Comparison of ENCODE assay signal across 19 cellular contexts in genomic region chr20:45034436-45034835, GRCh38.
A peak's percentile ranks its signal among the peaks of the same experiment; 100 is the strongest.
DNase-seq lines count a peak whose midpoint lies in the region; ATAC-seq, FAIRE-seq and TF ChIP-seq lines count a peak whose summit lies in the region.
"Had no signal": no experiment of that assay in that cellular context is flagged by ENCODE, and none has a peak within 500 bp of the region (broad histone marks: within the 10 kb centered on the region; RNA-seq: fewer than 3 reads in every experiment).

No MANE protein-coding gene starts in this region.

- no peaks in the 10 kb centered on the region for H3K27me3 Mint-ChIP-seq in CD4-positive, alpha-beta memory T cell
- no peaks in the 10 kb centered on the region for H3K27me3 Mint-ChIP-seq in T-helper 17 cell
- no peaks in the 10 kb centered on the region for H3K27me3 Mint-ChIP-seq in activated T-helper 1 cell treated with anti-CD3 and anti-CD28 coated beads, Interleukin-12 subunit alpha, Interleukin-12 subunit beta, Interleukin-2, Interleukin-4 antibody, amounts not matched to agents 30 ng/mL and 10 ng/mL and 1 ng/mL, durations not matched to agents 14 hours and 24 hours and 36 hours (ENCODE audit: insufficient read depth)

- H3K9ac ChIP-seq in keratinocyte (ENCODE audit: control insufficient read depth, extremely low read depth, insufficient read depth, low read length): no peak overlapping the region

- peaks cover 24% of the 10 kb centered on the region for H3F3A ChIP-seq in DOHH2 (ENCODE audit: control insufficient read depth, insufficient read depth)

- H4K20me1 ChIP-seq in DOHH2 (ENCODE audit: control insufficient read depth, insufficient read depth, low read depth, low read length): no peaks in the 10 kb centered on the region
- no peaks in the 10 kb centered on the region for H4K20me1 ChIP-seq in keratinocyte (ENCODE audit: control insufficient read depth, extremely low read depth, insufficient read depth, low read length)

- CTCF ChIA-PET in CD4-positive, alpha-beta memory T cell (lab: Charles Lee; ENCODE audit: partially characterized antibody): interaction anchor here (1.0 to 2.2 kb wide), 3 partner anchors 10 to 62 kb away, joined by 4 to 13 read pairs (median 11); no protein-coding TSS in a partner anchor

- intact Hi-C loops in CD4-positive, alpha-beta memory T cell (cut with micrococcal nuclease): no loop called here
- intact Hi-C loops in activated T-helper 1 cell treated with anti-CD3 and anti-CD28 coated beads, Interleukin-12 subunit alpha, Interleukin-12 subunit beta, Interleukin-2, Interleukin-4 antibody, amounts not matched to agents 30 ng/mL and 10 ng/mL and 1 ng/mL, durations not matched to agents 14 hours and 24 hours and 36 hours (cut with micrococcal nuclease): no loop called here

- no peak overlapping the region for H3K27ac ChIP-seq in CD4-positive, alpha-beta memory T cell (ENCODE audit: low read depth, low read length)
- H3K27ac ChIP-seq in DOHH2 (ENCODE audit: low read depth, low read length): peak overlapping the region; percentile 71
- H3K27ac ChIP-seq in keratinocyte (ENCODE audit: control insufficient read depth, insufficient read depth, low read length): no peak overlapping the region
- H3K27ac ChIP-seq: heart right ventricle, left ventricle myocardium inferior, right lobe of liver, upper lobe of right lung had no signal

- H3K79me2 ChIP-seq in DOHH2 (ENCODE audit: control insufficient read depth, low read length) (peaks cover 89% of the 10 kb centered on the region), keratinocyte (ENCODE audit: control insufficient read depth, insufficient read depth, low read length) (peaks cover 3% of the 10 kb centered on the region)

- TF ChIP-seq CTCF in DOHH2 (IDR thresholded peaks at IDR 0.05; ENCODE audit: low read depth, low read length, poor library complexity, severe bottlenecking) (no peak), keratinocyte (optimal IDR thresholded peaks at IDR 0.05 in 1 of 3, IDR thresholded peaks at IDR 0.05 in 1 of 3, conservative IDR thresholded peaks at IDR 0.05 in 1 of 3; ENCODE audit: extremely low read depth in 1 of 3, insufficient read depth in 2 of 3, low read length in 3 of 3) (no peak)

- peak overlapping the region in 5 of 7 donors; percentile 4 to 82 (median 71) for H3K27ac Mint-ChIP-seq in CD4-positive, alpha-beta memory T cell
- H3K27ac Mint-ChIP-seq in T-helper 17 cell: peak overlapping the region; percentile 77
- H3K27ac Mint-ChIP-seq in activated T-helper 1 cell treated with anti-CD3 and anti-CD28 coated beads, Interleukin-12 subunit alpha, Interleukin-12 subunit beta, Interleukin-2, Interleukin-4 antibody, amounts not matched to agents 30 ng/mL and 10 ng/mL and 1 ng/mL, durations not matched to agents 14 hours and 24 hours and 36 hours: no peak overlapping the region
- H3K27ac Mint-ChIP-seq: mesothelial cell of epicardium had no signal

- POLR2A ChIA-PET in CD4-positive, alpha-beta memory T cell (lab: Charles Lee; ENCODE audit: partially characterized antibody): interaction anchor here (1.6 kb wide), 1 partner anchor 57 kb away, joined by 4 read pairs; no protein-coding TSS in a partner anchor

- H3K9me3 Mint-ChIP-seq in CD4-positive, alpha-beta memory T cell: no peaks in the 10 kb centered on the region
- H3K9me3 Mint-ChIP-seq in activated T-helper 1 cell treated with anti-CD3 and anti-CD28 coated beads, Interleukin-12 subunit alpha, Interleukin-12 subunit beta, Interleukin-2, Interleukin-4 antibody, amounts not matched to agents 30 ng/mL and 10 ng/mL and 1 ng/mL, durations not matched to agents 14 hours and 24 hours and 36 hours: no peaks in the 10 kb centered on the region
- H3K9me3 Mint-ChIP-seq: mesothelial cell of epicardium had no signal

- no peaks in the 10 kb centered on the region for H3K9me2 ChIP-seq in DOHH2 (replicated peaks; ENCODE audit: control insufficient read depth, low read length)

- FAIRE-seq in keratinocyte (lab: Jason Lieb, UNC): peak; percentile 48

- DNase-seq in CD4-positive, alpha-beta memory T cell: peak in 3 of 5 donors; percentile 17 to 20 (median 17)
- DNase-seq in T-helper 17 cell (no peak), keratinocyte (ENCODE audit: low read depth, low spot score) (no peak), islet precursor cell (no peak), hypothalamus (lab: John Stamatoyannopoulos, UW) (no peak)
- DNase-seq in activated T-helper 1 cell treated with anti-CD3 and anti-CD28 coated beads, Interleukin-12 subunit alpha, Interleukin-12 subunit beta, Interleukin-2, Interleukin-4 antibody, amounts not matched to agents 30 ng/mL and 10 ng/mL and 1 ng/mL, durations not matched to agents 14 hours and 24 hours and 36 hours (ENCODE audit: low spot score): no peak
- DNase-seq: DMS53; GOT3; heart right ventricle; left ventricle myocardium inferior; NCI-H1436 treated with DMSO at 0.1 percent for 48 hours; NCI-H510A treated with DMSO at 0.1 percent for 48 hours; NK-92 treated with Interleukin-12 subunit alpha and Interleukin-12 subunit beta, amount 100 ng/mL, for 24 hours; right lobe of liver; SHP77 treated with DMSO at 0.1 percent for 48 hours; upper lobe of right lung had no signal

- H3K4me3 ChIP-seq in CD4-positive, alpha-beta memory T cell (ENCODE audit: low read length in 2 of 2): no peak overlapping the region
- H3K4me3 ChIP-seq in DOHH2 (ENCODE audit: low read length) (peak overlapping the region; percentile 50), keratinocyte (ENCODE audit: control insufficient read depth in 2 of 3, extremely low read depth in 1 of 3, insufficient read depth in 2 of 3, low read depth in 1 of 3, low read length in 3 of 3) (no peak overlapping the region)
- H3K4me3 ChIP-seq: heart right ventricle, left ventricle myocardium inferior, right lobe of liver, upper lobe of right lung had no signal

- H3K4me3 Mint-ChIP-seq in CD4-positive, alpha-beta memory T cell: peak overlapping the region in 4 of 8 donors; percentile 13 to 41 (median 28)
- H3K4me3 Mint-ChIP-seq in T-helper 17 cell: no peak overlapping the region
- no peak overlapping the region for H3K4me3 Mint-ChIP-seq in activated T-helper 1 cell treated with anti-CD3 and anti-CD28 coated beads, Interleukin-12 subunit alpha, Interleukin-12 subunit beta, Interleukin-2, Interleukin-4 antibody, amounts not matched to agents 30 ng/mL and 10 ng/mL and 1 ng/mL, durations not matched to agents 14 hours and 24 hours and 36 hours
- H3K4me3 Mint-ChIP-seq: mesothelial cell of epicardium had no signal

- H3K4me1 ChIP-seq in CD4-positive, alpha-beta memory T cell (ENCODE audit: insufficient read depth, low read length): peaks cover 92% of the 10 kb centered on the region
- H3K4me1 ChIP-seq in DOHH2 (ENCODE audit: control insufficient read depth, low read length) (peaks cover 94% of the 10 kb centered on the region), keratinocyte (ENCODE audit: control insufficient read depth, extremely low read depth, insufficient read depth, low read length) (peaks cover 46% of the 10 kb centered on the region)
- H3K4me1 ChIP-seq: right lobe of liver had no signal

- peaks cover 50 to 86% (median 68%) of the 10 kb centered on the region in 4 donors for H3K4me1 Mint-ChIP-seq in CD4-positive, alpha-beta memory T cell
- H3K4me1 Mint-ChIP-seq in T-helper 17 cell: peaks cover 40% of the 10 kb centered on the region
- H3K4me1 Mint-ChIP-seq in activated T-helper 1 cell treated with anti-CD3 and anti-CD28 coated beads, Interleukin-12 subunit alpha, Interleukin-12 subunit beta, Interleukin-2, Interleukin-4 antibody, amounts not matched to agents 30 ng/mL and 10 ng/mL and 1 ng/mL, durations not matched to agents 14 hours and 24 hours and 36 hours (ENCODE audit: low read depth): peaks cover 37% of the 10 kb centered on the region

- H3K36me3 Mint-ChIP-seq in CD4-positive, alpha-beta memory T cell: peaks cover 26 to 61% of the 10 kb centered on the region in 2 donors
- peaks cover 3% of the 10 kb centered on the region for H3K36me3 Mint-ChIP-seq in T-helper 17 cell (ENCODE audit: low read depth)
- peaks cover 32% of the 10 kb centered on the region for H3K36me3 Mint-ChIP-seq in activated T-helper 1 cell treated with anti-CD3 and anti-CD28 coated beads, Interleukin-12 subunit alpha, Interleukin-12 subunit beta, Interleukin-2, Interleukin-4 antibody, amounts not matched to agents 30 ng/mL and 10 ng/mL and 1 ng/mL, durations not matched to agents 14 hours and 24 hours and 36 hours (ENCODE audit: low read depth)

- ATAC-seq in T-helper 17 cell (peak; percentile 72), GM21529 (IDR thresholded peaks at IDR 0.05; ENCODE audit: unreplicated experiment) (no peak)
- ATAC-seq: heart right ventricle, right lobe of liver, upper lobe of right lung had no signal

- H3K27me3 ChIP-seq in CD4-positive, alpha-beta memory T cell (ENCODE audit: insufficient read depth, low read length): no peaks in the 10 kb centered on the region
- H3K27me3 ChIP-seq in DOHH2 (ENCODE audit: control insufficient read depth, low read length) (no peaks in the 10 kb centered on the region), keratinocyte (ENCODE audit: control insufficient read depth, extremely low read depth, insufficient read depth, low read length) (no peaks in the 10 kb centered on the region)
- H3K27me3 ChIP-seq: heart right ventricle, right lobe of liver, upper lobe of right lung had no signal

- no peaks in the 10 kb centered on the region for H3K9me1 ChIP-seq in keratinocyte (ENCODE audit: control insufficient read depth, extremely low read depth, insufficient read depth, low read length)

- H3K36me3 ChIP-seq in CD4-positive, alpha-beta memory T cell (ENCODE audit: insufficient read depth, low read length): peaks cover 27% of the 10 kb centered on the region
- H3K36me3 ChIP-seq in DOHH2 (ENCODE audit: control insufficient read depth, low read length) (peaks cover 83% of the 10 kb centered on the region), keratinocyte (ENCODE audit: control insufficient read depth in 2 of 2, extremely low read depth in 1 of 2, insufficient read depth in 2 of 2, low read length in 2 of 2) (peaks cover 0 to 2% of the 10 kb centered on the region in 2 experiments)

- no peaks in the 10 kb centered on the region for H3K9me3 ChIP-seq in CD4-positive, alpha-beta memory T cell (ENCODE audit: control insufficient read depth in 1 of 2, low read length in 2 of 2)
- H3K9me3 ChIP-seq in DOHH2 (ENCODE audit: control insufficient read depth, insufficient read depth, low read length) (no peaks in the 10 kb centered on the region), T-helper 17 cell (ENCODE audit: control insufficient read depth, low read length, poor library complexity, severe bottlenecking) (no peaks in the 10 kb centered on the region), keratinocyte (ENCODE audit: control insufficient read depth, low read depth, low read length) (no peaks in the 10 kb centered on the region)
- H3K9me3 ChIP-seq: heart right ventricle, left ventricle myocardium inferior, right lobe of liver, upper lobe of right lung had no signal

- no peak overlapping the region for H2AFZ ChIP-seq in keratinocyte (ENCODE audit: control insufficient read depth, low read length)

- dilution Hi-C loops in keratinocyte (cut with MboI; ENCODE audit: extremely low pct_ligation_motif_present, low sequenced_read_pairs): no loop called here

- H3K4me2 ChIP-seq in DOHH2 (ENCODE audit: low read length) (peak overlapping the region; percentile 63), keratinocyte (ENCODE audit: control insufficient read depth, extremely low read depth, insufficient read depth, low read depth, low read length) (no peak overlapping the region)

Comparison
In these comparisons a context has a peak if more than half of its experiments do, and no peak if none do; other contexts are left out.
1. DNase-seq: peak in CD4-positive, alpha-beta memory T cell (3 of 5); none in T-helper 17 cell (0 of 3), keratinocyte (single experiment), islet precursor cell (single experiment), activated T-helper 1 cell treated with anti-CD3 and anti-CD28 coated beads, Interleukin-12 subunit alpha, Interleukin-12 subunit beta, Interleukin-2, Interleukin-4 antibody, amounts not matched to agents 30 ng/mL and 10 ng/mL and 1 ng/mL, durations not matched to agents 14 hours and 24 hours and 36 hours (single experiment) and hypothalamus (0 of 51).